ENCODE assay signal across 1 cellular context in genomic region chr14:31083781-31084180, GRCh38.
A peak's percentile ranks its signal among the peaks of the same experiment; 100 is the strongest.
TF ChIP-seq lines count a peak whose summit lies in the region.

No MANE protein-coding gene starts in this region.

TF ChIP-seq in HepG2, 621 proteins besides CTCF, POLR2A, EP300 and RAD21:
- TF ChIP-seq, protein P1, sequence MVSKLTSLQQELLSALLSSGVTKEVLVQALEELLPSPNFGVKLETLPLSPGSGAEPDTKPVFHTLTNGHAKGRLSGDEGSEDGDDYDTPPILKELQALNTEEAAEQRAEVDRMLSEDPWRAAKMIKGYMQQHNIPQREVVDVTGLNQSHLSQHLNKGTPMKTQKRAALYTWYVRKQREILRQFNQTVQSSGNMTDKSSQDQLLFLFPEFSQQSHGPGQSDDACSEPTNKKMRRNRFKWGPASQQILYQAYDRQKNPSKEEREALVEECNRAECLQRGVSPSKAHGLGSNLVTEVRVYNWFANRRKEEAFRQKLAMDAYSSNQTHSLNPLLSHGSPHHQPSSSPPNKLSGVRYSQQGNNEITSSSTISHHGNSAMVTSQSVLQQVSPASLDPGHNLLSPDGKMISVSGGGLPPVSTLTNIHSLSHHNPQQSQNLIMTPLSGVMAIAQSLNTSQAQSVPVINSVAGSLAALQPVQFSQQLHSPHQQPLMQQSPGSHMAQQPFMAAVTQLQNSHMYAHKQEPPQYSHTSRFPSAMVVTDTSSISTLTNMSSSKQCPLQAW (CRISPR knock-in tag; IDR thresholded peaks at IDR 0.05) = 0 out of 2 replicates have a peak, but pooled peaks have one; percentile 31
- TF ChIP-seq TEAD3 (CRISPR knock-in tag; optimal IDR thresholded peaks at IDR 0.05; ENCODE audit: borderline replicate concordance) (peak; percentile 44), ERF (CRISPR knock-in tag; IDR thresholded peaks at IDR 0.05) (0 out of 2 replicates have a peak, but pooled peaks have one; percentile 35), SPEN (CRISPR knock-in tag; IDR thresholded peaks at IDR 0.05; ENCODE audit: low read depth) (no peak), KLF6 (CRISPR knock-in tag; IDR thresholded peaks at IDR 0.05) (no peak), ZFP90 (CRISPR knock-in tag; IDR thresholded peaks at IDR 0.05; ENCODE audit: borderline replicate concordance) (no peak), ZNF296 (CRISPR knock-in tag; conservative IDR thresholded peaks at IDR 0.05) (no peak), MYPOP (CRISPR knock-in tag; IDR thresholded peaks at IDR 0.05) (0 out of 2 replicates have a peak, but pooled peaks have one; percentile 41), ETV5 (CRISPR knock-in tag; IDR thresholded peaks at IDR 0.05; ENCODE audit: borderline replicate concordance) (0 out of 2 replicates have a peak, but pooled peaks have one; percentile 15), ZNF619 (CRISPR knock-in tag; IDR thresholded peaks at IDR 0.05) (no peak), ZNF772 (CRISPR knock-in tag; IDR thresholded peaks at IDR 0.05) (0 out of 2 replicates have a peak, but pooled peaks have one; percentile 38)
